9 cellular contexts compared by ENCODE assay signal in genomic region chr1:241985787-241986186, GRCh38. TPM values are rescaled to one million over a fixed set of nuclear protein-coding genes. Genes with fewer than 3 reads are reported as not detected.
A peak's percentile ranks its signal among the peaks of the same experiment; 100 is the strongest.
DNase-seq lines count a peak whose midpoint lies in the region; ATAC-seq and TF ChIP-seq lines count a peak whose summit lies in the region.
"Had no signal": no experiment of that assay in that cellular context is flagged by ENCODE, and none has a peak within 500 bp of the region (broad histone marks: within the 10 kb centered on the region; RNA-seq: fewer than 3 reads in every experiment).

No MANE protein-coding gene starts in this region.

- intact Hi-C loops in activated T-helper 2 cell treated with anti-CD3 and anti-CD28 coated beads, Interferon-gamma antibody, Interleukin-2, Interleukin-4, amounts not matched to agents 10 μg/mL and 5 μg/mL and 100 μg/mL, durations not matched to agents 14 hours and 24 hours and 36 hours (cut with micrococcal nuclease): loop anchor here (1.0 kb wide), 2 partner anchors 374 to 454 kb away; no protein-coding TSS in a partner anchor

- ATAC-seq in HG03280 (IDR thresholded peaks at IDR 0.05; ENCODE audit: unreplicated experiment): peak; percentile 54
- ATAC-seq in HG02759 (IDR thresholded peaks at IDR 0.05; ENCODE audit: unreplicated experiment): no peak
- no peak for ATAC-seq in GM19455 (IDR thresholded peaks at IDR 0.05; ENCODE audit: unreplicated experiment)

- no peaks in the 10 kb centered on the region for H3K9me3 Mint-ChIP-seq in glutamatergic neuron (ENCODE audit: unreplicated experiment)
- H3K9me3 Mint-ChIP-seq in activated T-helper 2 cell treated with anti-CD3 and anti-CD28 coated beads, Interferon-gamma antibody, Interleukin-2, Interleukin-4, amounts not matched to agents 10 μg/mL and 5 μg/mL and 100 μg/mL, durations not matched to agents 14 hours and 24 hours and 36 hours: no peaks in the 10 kb centered on the region
- H3K9me3 Mint-ChIP-seq: IgD-negative memory B cell had no signal

- DNase-seq in AG08395 (ENCODE audit: low spot score): peak; percentile 61
- peak; percentile 50 for DNase-seq in EL
- DNase-seq in SKM-1 (lab: John Stamatoyannopoulos, UW; ENCODE audit: unreplicated experiment): peak; percentile 48
- DNase-seq in glutamatergic neuron: peak; percentile 61
- no peak for DNase-seq in activated T-helper 2 cell treated with anti-CD3 and anti-CD28 coated beads, Interferon-gamma antibody, Interleukin-2, Interleukin-4, amounts not matched to agents 10 μg/mL and 5 μg/mL and 100 μg/mL, durations not matched to agents 14 hours and 24 hours and 36 hours (ENCODE audit: low spot score)

- H3K4me3 Mint-ChIP-seq in glutamatergic neuron (ENCODE audit: unreplicated experiment): no peak overlapping the region
- H3K4me3 Mint-ChIP-seq in activated T-helper 2 cell treated with anti-CD3 and anti-CD28 coated beads, Interferon-gamma antibody, Interleukin-2, Interleukin-4, amounts not matched to agents 10 μg/mL and 5 μg/mL and 100 μg/mL, durations not matched to agents 14 hours and 24 hours and 36 hours (ENCODE audit: low read depth): no peak overlapping the region
- H3K4me3 Mint-ChIP-seq: IgD-negative memory B cell had no signal

- peaks cover 2% of the 10 kb centered on the region for H3K27me3 Mint-ChIP-seq in glutamatergic neuron (ENCODE audit: unreplicated experiment)
- H3K27me3 Mint-ChIP-seq in activated T-helper 2 cell treated with anti-CD3 and anti-CD28 coated beads, Interferon-gamma antibody, Interleukin-2, Interleukin-4, amounts not matched to agents 10 μg/mL and 5 μg/mL and 100 μg/mL, durations not matched to agents 14 hours and 24 hours and 36 hours (ENCODE audit: low read depth): no peaks in the 10 kb centered on the region

- H3K36me3 Mint-ChIP-seq in glutamatergic neuron (ENCODE audit: unreplicated experiment): no peaks in the 10 kb centered on the region
- no peaks in the 10 kb centered on the region for H3K36me3 Mint-ChIP-seq in activated T-helper 2 cell treated with anti-CD3 and anti-CD28 coated beads, Interferon-gamma antibody, Interleukin-2, Interleukin-4, amounts not matched to agents 10 μg/mL and 5 μg/mL and 100 μg/mL, durations not matched to agents 14 hours and 24 hours and 36 hours (ENCODE audit: low read depth)
- H3K36me3 Mint-ChIP-seq: IgD-negative memory B cell had no signal

- no peak overlapping the region for H3K27ac Mint-ChIP-seq in glutamatergic neuron (ENCODE audit: unreplicated experiment)
- no peak overlapping the region for H3K27ac Mint-ChIP-seq in activated T-helper 2 cell treated with anti-CD3 and anti-CD28 coated beads, Interferon-gamma antibody, Interleukin-2, Interleukin-4, amounts not matched to agents 10 μg/mL and 5 μg/mL and 100 μg/mL, durations not matched to agents 14 hours and 24 hours and 36 hours
- H3K27ac Mint-ChIP-seq: IgD-negative memory B cell had no signal

- H3K4me1 Mint-ChIP-seq in glutamatergic neuron (ENCODE audit: low read depth, unreplicated experiment): peaks cover 5% of the 10 kb centered on the region
- no peaks in the 10 kb centered on the region for H3K4me1 Mint-ChIP-seq in activated T-helper 2 cell treated with anti-CD3 and anti-CD28 coated beads, Interferon-gamma antibody, Interleukin-2, Interleukin-4, amounts not matched to agents 10 μg/mL and 5 μg/mL and 100 μg/mL, durations not matched to agents 14 hours and 24 hours and 36 hours (ENCODE audit: low read depth)

- TF ChIP-seq CTCF in glutamatergic neuron (IDR thresholded peaks at IDR 0.05; ENCODE audit: partially characterized antibody, unreplicated experiment): peak; percentile 68

RNA-seq across cellular contexts. Expression of gene MAP1LC3C, which starts 13.1 kb away (rescaled TPM):
- total RNA-seq in glutamatergic neuron (ENCODE audit: unreplicated experiment): 0.49 TPM
- not detected in 2 replicates for total RNA-seq in activated T-helper 2 cell treated with anti-CD3 and anti-CD28 coated beads, Interferon-gamma antibody, Interleukin-2, Interleukin-4, amounts not matched to agents 10 μg/mL and 5 μg/mL and 100 μg/mL, durations not matched to agents 14 hours and 24 hours and 36 hours

RNA-seq across cellular contexts. Expression of gene BECN2, which starts 28.2 kb away (rescaled TPM):
- not detected for total RNA-seq in glutamatergic neuron (ENCODE audit: unreplicated experiment)
- not detected in 2 replicates for total RNA-seq in activated T-helper 2 cell treated with anti-CD3 and anti-CD28 coated beads, Interferon-gamma antibody, Interleukin-2, Interleukin-4, amounts not matched to agents 10 μg/mL and 5 μg/mL and 100 μg/mL, durations not matched to agents 14 hours and 24 hours and 36 hours
